27 cellular contexts compared by ENCODE assay signal in the genomic region with DNA sequence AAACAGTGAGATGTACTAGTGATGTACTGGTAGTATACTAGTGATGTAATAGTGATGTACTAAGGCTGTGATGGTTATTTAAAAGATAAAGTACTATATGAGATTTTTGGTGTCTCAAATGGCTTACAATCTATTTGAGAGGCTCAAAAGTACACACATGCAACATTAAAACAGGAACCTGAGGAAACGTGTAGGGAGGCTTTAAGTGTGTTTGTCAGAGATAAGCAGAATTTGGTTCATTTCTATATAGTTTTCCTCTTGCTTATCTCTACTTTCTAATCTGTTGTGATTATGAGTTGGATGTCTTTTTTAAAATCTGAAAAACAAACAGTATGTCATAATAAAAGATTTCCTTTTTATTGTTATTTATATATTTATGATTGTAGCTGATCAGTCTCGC.
"Had no signal": no experiment of that assay in that cellular context is flagged by ENCODE, and none has a peak within 500 bp of the region (broad histone marks: within the 10 kb centered on the region; RNA-seq: fewer than 3 reads in every experiment).

No MANE protein-coding gene starts in this region.

- DNase-seq: activated CD4-positive, alpha-beta memory T cell treated with anti-CD3 and anti-CD28 coated beads, Interleukin-2, amount 10 ng/mL, durations not matched to agents 7 days and 5 days; activated CD4-positive, alpha-beta T cell treated with anti-CD3 and anti-CD28 coated beads for 1 hour; activated CD4-positive, alpha-beta T cell treated with anti-CD3 and anti-CD28 coated beads for 4 hours; activated CD4-positive, alpha-beta T cell treated with anti-CD3 and anti-CD28 coated beads, Interleukin-2, amount 10 ng/mL, durations not matched to agents 7 days and 5 days; activated CD4-positive, alpha-beta T cell treated with anti-CD3 and anti-CD28 coated beads, Interleukin-2, amount 50 U/mL, for 4 hours; activated CD8-positive, alpha-beta memory T cell treated with anti-CD3 and anti-CD28 coated beads, Interleukin-2, amount 50 U/mL, for 48 hours; activated effector memory CD4-positive, alpha-beta T cell treated with Interleukin-2 at 50 U/mL for 16 hours; activated gamma-delta T cell treated with Interleukin-2 at 50 U/mL for 16 hours; activated naive CD4-positive, alpha-beta T cell treated with Interleukin-2 at 50 U/mL for 16 hours; activated naive CD8-positive, alpha-beta T cell treated with anti-CD3 and anti-CD28 coated beads for 36 hours; activated naive CD8-positive, alpha-beta T cell treated with anti-CD3 and anti-CD28 coated beads, Interleukin-2, amount 50 U/mL, for 24 hours; activated T-cell treated with anti-CD3 and anti-CD28 coated beads for 4 hours; activated T-cell treated with anti-CD3 and anti-CD28 coated beads, Interleukin-2, amount 50 U/mL, for 4 hours; adrenal gland; amygdala; body of pancreas; caudate nucleus; colonic mucosa; effector CD8-positive, alpha-beta T cell; esophagus squamous epithelium; foreskin melanocyte; heart right ventricle; T-helper 2 cell had no signal

- H3K36me3 ChIP-seq: adrenal gland, colonic mucosa, esophagus squamous epithelium, gastroesophageal sphincter, heart right ventricle had no signal

- H3K4me3 ChIP-seq: adrenal gland, body of pancreas, colonic mucosa, esophagus squamous epithelium, gastroesophageal sphincter, heart right ventricle had no signal

- H3K9me3 ChIP-seq: adrenal gland, body of pancreas, colonic mucosa, esophagus squamous epithelium, gastroesophageal sphincter had no signal

- H3K27ac ChIP-seq: adrenal gland, body of pancreas, colonic mucosa, epithelial cell of prostate, esophagus squamous epithelium, gastroesophageal sphincter, heart right ventricle had no signal

- ATAC-seq: activated naive CD8-positive, alpha-beta T cell treated with anti-CD3 and anti-CD28 coated beads, Interleukin-2, amount 50 U/mL, for 24 hours; activated T-cell treated with anti-CD3 and anti-CD28 coated beads, Interleukin-2, amount 50 U/mL, for 4 hours; activated T-helper 17 cell treated with anti-CD3 and anti-CD28 coated beads, Interleukin-2, amount 50 U/mL, for 72 hours; body of pancreas; gastroesophageal sphincter; heart right ventricle; WTC11 had no signal

- H3K27me3 ChIP-seq: adrenal gland, body of pancreas, colonic mucosa, esophagus squamous epithelium, gastroesophageal sphincter, heart right ventricle had no signal
